ENCODE assay signal across 22 cellular contexts in genomic region chr1:23174383-23175110, GRCh38. TPM values are rescaled to one million over a fixed set of nuclear protein-coding genes. Genes with fewer than 3 reads are reported as not detected.
DNase-seq lines count a peak whose midpoint lies in the region; ATAC-seq, FAIRE-seq and TF ChIP-seq lines count a peak whose summit lies in the region.
"Had no signal": no experiment of that assay in that cellular context is flagged by ENCODE, and none has a peak within 500 bp of the region (broad histone marks: within the 10 kb centered on the region; RNA-seq: fewer than 3 reads in every experiment).

No MANE protein-coding gene starts in this region.

- DNase-seq in activated CD4-positive, alpha-beta memory T cell treated with anti-CD3 and anti-CD28 coated beads for 36 hours = no peak
- DNase-seq in activated CD4-positive, alpha-beta memory T cell treated with anti-CD3 and anti-CD28 coated beads, Interleukin-2, amount 10 ng/mL, durations not matched to agents 7 days and 5 days = no peak
- no peak for DNase-seq in GM12878 (ENCODE audit: low read depth, low spot score)
- no peak for DNase-seq in osteoblast (ENCODE audit: insufficient read length, low spot score, missing footprints)
- no peak for DNase-seq in NCI-H2029 (lab: John Stamatoyannopoulos, UW)
- DNase-seq in MV-4-11 (lab: John Stamatoyannopoulos, UW) = no peak
- DNase-seq: Calu3; CD8-positive, alpha-beta T cell; DMS53; MM.1S; NCI-H1105; NCI-H1694; NCI-H2107; NCI-H510A treated with DMSO at 0.1 percent for 48 hours; NCI-H774; SHP77 had no signal

- ATAC-seq in GM12878 (no peak), HG02763 (IDR thresholded peaks at IDR 0.05; ENCODE audit: unreplicated experiment) (no peak)
- ATAC-seq: CD8-positive, alpha-beta T cell had no signal

- H3K27ac Mint-ChIP-seq in activated CD4-positive, alpha-beta memory T cell treated with anti-CD3 and anti-CD28 coated beads for 36 hours = peak overlapping the region; percentile 16
- no peak overlapping the region for H3K27ac Mint-ChIP-seq in activated CD4-positive, alpha-beta memory T cell treated with anti-CD3 and anti-CD28 coated beads, Interleukin-2, amount 10 ng/mL, durations not matched to agents 7 days and 5 days
- H3K27ac Mint-ChIP-seq: CD8-positive, alpha-beta T cell had no signal

- POLR2A ChIA-PET in activated CD4-positive, alpha-beta memory T cell treated with anti-CD3 and anti-CD28 coated beads for 36 hours (lab: Charles Lee) = interaction anchor here (1.5 kb wide), 1 partner anchor 65 kb away, joined by 7 read pairs; no protein-coding TSS in a partner anchor
- POLR2A ChIA-PET in activated CD4-positive, alpha-beta memory T cell treated with anti-CD3 and anti-CD28 coated beads, Interleukin-2, amount 10 ng/mL, durations not matched to agents 7 days and 5 days (lab: Charles Lee) = interaction anchor here (0.7 to 1.6 kb wide), 5 partner anchors 27 to 154 kb away, joined by 3 to 4 read pairs (median 4); no protein-coding TSS in a partner anchor
- POLR2A ChIA-PET in GM12878 (lab: Charles Lee) = interaction anchor here (1.1 kb wide), 1 partner anchor 27 kb away, joined by 5 read pairs; no protein-coding TSS in a partner anchor

- H3K9me3 Mint-ChIP-seq in activated CD4-positive, alpha-beta memory T cell treated with anti-CD3 and anti-CD28 coated beads for 36 hours = no peaks in the 10 kb centered on the region
- H3K9me3 Mint-ChIP-seq in activated CD4-positive, alpha-beta memory T cell treated with anti-CD3 and anti-CD28 coated beads, Interleukin-2, amount 10 ng/mL, durations not matched to agents 7 days and 5 days = no peaks in the 10 kb centered on the region
- H3K9me3 Mint-ChIP-seq: CD8-positive, alpha-beta T cell had no signal

- no peak for FAIRE-seq in GM12878 (lab: Jason Lieb, UNC)
- FAIRE-seq: GM12892, H1 had no signal

- in situ Hi-C loops in GM12878 (cut with MboI) = no loop called here

- no peaks in the 10 kb centered on the region for H3K36me3 ChIP-seq in BLaER1 treated with 17β-estradiol and CSF1 and Interleukin-3, amounts not matched to agents 10 nM and 100 nM
- H3K36me3 ChIP-seq in GM12878 (ENCODE audit: control insufficient read depth in 2 of 2, insufficient read depth in 2 of 2, low read length in 1 of 2) = no peaks in the 10 kb centered on the region
- no peaks in the 10 kb centered on the region for H3K36me3 ChIP-seq in osteoblast (ENCODE audit: insufficient read depth, low read length)
- H3K36me3 ChIP-seq: BLaER1 had no signal

- no peak for TF ChIP-seq EP300 in GM12878 (IDR thresholded peaks at IDR 0.05; ENCODE audit: borderline replicate concordance in 1 of 2, control insufficient read depth in 1 of 2, low read depth in 2 of 2, low read length in 2 of 2)

- 53% methylated on average over 1 of the region's 1 CpG for WGBS in GM12878 (ENCODE audit: insufficient coverage, insufficient replicate concordance, low lambda C conversion rate, missing lambda C conversion rate)

- H3K27me3 ChIP-seq in BLaER1 treated with 17β-estradiol and CSF1 and Interleukin-3, amounts not matched to agents 10 nM and 100 nM = no peaks in the 10 kb centered on the region
- H3K27me3 ChIP-seq in GM12878 (replicated peaks in 1 of 2; ENCODE audit: control insufficient read depth in 2 of 2, insufficient read depth in 2 of 2, low read length in 1 of 2) (no peaks in the 10 kb centered on the region), osteoblast (ENCODE audit: insufficient read depth, low read length) (no peaks in the 10 kb centered on the region)
- H3K27me3 ChIP-seq: BLaER1 had no signal

- no peak overlapping the region for H3K9ac ChIP-seq in BLaER1 treated with 17β-estradiol and CSF1 and Interleukin-3, amounts not matched to agents 10 nM and 100 nM
- no peak overlapping the region for H3K9ac ChIP-seq in GM12878 (ENCODE audit: control insufficient read depth, insufficient read depth, low read length)
- H3K9ac ChIP-seq: BLaER1 had no signal

- no TSS peak for BruUV-seq in GM12878 (replicated peaks; lab: Mats Ljungman, UMichigan)

- CTCF ChIA-PET in activated CD4-positive, alpha-beta memory T cell treated with anti-CD3 and anti-CD28 coated beads for 36 hours (lab: Charles Lee) = interaction anchor here (1.6 to 3.2 kb wide), 2 partner anchors 10 to 75 kb away, joined by 7 to 32 read pairs; no protein-coding TSS in a partner anchor
- CTCF ChIA-PET in activated CD4-positive, alpha-beta memory T cell treated with anti-CD3 and anti-CD28 coated beads, Interleukin-2, amount 10 ng/mL, durations not matched to agents 7 days and 5 days (lab: Charles Lee) = interaction anchor here (4.4 to 14.5 kb wide), 2 partner anchors 9 to 74 kb away, joined by 34 to 393 read pairs; no protein-coding TSS in a partner anchor
- CTCF ChIA-PET in GM12878 (lab: Yijun Ruan, JAX) = interaction anchor here (1.2 to 22.0 kb wide), 3 partner anchors 10 to 80 kb away, joined by 4 to 961 read pairs (median 39); no protein-coding TSS in a partner anchor

- H3K4me2 ChIP-seq in BLaER1 treated with 17β-estradiol and CSF1 and Interleukin-3, amounts not matched to agents 10 nM and 100 nM = peak overlapping the region in 9 of 11 experiments; percentile 4 to 90 (median 27); a peak in 10 of 22 replicates
- peak overlapping the region; percentile 53; the same call in 1 of the 2 replicates for H3K4me2 ChIP-seq in GM12878 (ENCODE audit: control insufficient read depth, insufficient read depth)
- H3K4me2 ChIP-seq in osteoblast (ENCODE audit: insufficient read depth, low read length) = no peak overlapping the region
- H3K4me2 ChIP-seq: BLaER1 had no signal

- no peak for TF ChIP-seq POLR2A in GM12878 (IDR thresholded peaks at IDR 0.05; ENCODE audit: low read depth, low read length)

- TF ChIP-seq RAD21 in GM12878 (IDR thresholded peaks at IDR 0.05; ENCODE audit: insufficient read depth, low read depth, low read length) = no peak

- H2AFZ ChIP-seq in GM12878 (ENCODE audit: control insufficient read depth, low read depth, low read length) = peak overlapping the region; percentile 5
- H2AFZ ChIP-seq in osteoblast (ENCODE audit: low read length) = no peak overlapping the region

- RAD21 ChIA-PET in GM12878 (lab: Charles Lee; ENCODE audit: unreplicated experiment) = interaction anchor here (0.8 to 4.2 kb wide), 3 partner anchors 8 to 75 kb away, joined by 3 to 24 read pairs (median 13); no protein-coding TSS in a partner anchor

- peaks cover 58 to 96% (median 82%) of the 10 kb centered on the region in 10 experiments for H3K4me1 ChIP-seq in BLaER1 treated with 17β-estradiol and CSF1 and Interleukin-3, amounts not matched to agents 10 nM and 100 nM
- H3K4me1 ChIP-seq in GM12878 (ENCODE audit: control insufficient read depth, insufficient read depth, low read length) (peaks cover 24% of the 10 kb centered on the region), osteoblast (ENCODE audit: insufficient read depth, low read length) (peaks cover 12% of the 10 kb centered on the region)

- no peak overlapping the region for H3K4me3 ChIP-seq in BLaER1 treated with 17β-estradiol and CSF1 and Interleukin-3, amounts not matched to agents 10 nM and 100 nM
- H3K4me3 ChIP-seq in GM12878 = no peak overlapping the region
- peak overlapping the region; percentile 11 for H3K4me3 ChIP-seq in osteoblast (ENCODE audit: insufficient read depth, low read length)
- H3K4me3 ChIP-seq: BLaER1, SK-N-MC had no signal

- no peaks in the 10 kb centered on the region for H3K36me3 Mint-ChIP-seq in activated CD4-positive, alpha-beta memory T cell treated with anti-CD3 and anti-CD28 coated beads for 36 hours
- no peaks in the 10 kb centered on the region for H3K36me3 Mint-ChIP-seq in activated CD4-positive, alpha-beta memory T cell treated with anti-CD3 and anti-CD28 coated beads, Interleukin-2, amount 10 ng/mL, durations not matched to agents 7 days and 5 days (ENCODE audit: low read depth)
- H3K36me3 Mint-ChIP-seq: CD8-positive, alpha-beta T cell had no signal

- H3K9me3 ChIP-seq in BLaER1 treated with 17β-estradiol and CSF1 and Interleukin-3, amounts not matched to agents 10 nM and 100 nM (replicated peaks in 1 of 11) = no peaks in the 10 kb centered on the region
- no peaks in the 10 kb centered on the region for H3K9me3 ChIP-seq in GM12878 (replicated peaks; ENCODE audit: control insufficient read depth, insufficient read depth, low read length)
- H3K9me3 ChIP-seq in osteoblast (ENCODE audit: low read depth, low read length) = no peaks in the 10 kb centered on the region
- H3K9me3 ChIP-seq: BLaER1 had no signal

- H3K4me3 Mint-ChIP-seq in activated CD4-positive, alpha-beta memory T cell treated with anti-CD3 and anti-CD28 coated beads for 36 hours = no peak overlapping the region
- no peak overlapping the region for H3K4me3 Mint-ChIP-seq in activated CD4-positive, alpha-beta memory T cell treated with anti-CD3 and anti-CD28 coated beads, Interleukin-2, amount 10 ng/mL, durations not matched to agents 7 days and 5 days
- H3K4me3 Mint-ChIP-seq: CD8-positive, alpha-beta T cell had no signal

- SMC1A ChIA-PET in GM12878 (lab: Charles Lee; ENCODE audit: uncharacterized antibody, unreplicated experiment) = interaction anchor here (0.6 to 15.5 kb wide), 10 partner anchors 9 to 197 kb away, joined by 3 to 199 read pairs (median 3); no protein-coding TSS in a partner anchor

- H3K27ac ChIP-seq in BLaER1 treated with 17β-estradiol and CSF1 and Interleukin-3, amounts not matched to agents 10 nM and 100 nM = peak overlapping the region in 6 of 11 experiments; percentile 12 to 96 (median 22); a peak in 6 of 22 replicates
- H3K27ac ChIP-seq in GM12878 (ENCODE audit: control insufficient read depth, insufficient read depth) (no peak overlapping the region), osteoblast (ENCODE audit: low read depth, low read length) (no peak overlapping the region)
- H3K27ac ChIP-seq: BLaER1, SK-N-MC had no signal

- intact Hi-C loops in activated CD4-positive, alpha-beta memory T cell treated with anti-CD3 and anti-CD28 coated beads for 36 hours (cut with micrococcal nuclease) = no loop called here
- intact Hi-C loops in GM12878 (cut with micrococcal nuclease; ENCODE audit: unreplicated experiment) = no loop called here

- no peaks in the 10 kb centered on the region for H4K20me1 ChIP-seq in BLaER1 treated with 17β-estradiol and CSF1 and Interleukin-3, amounts not matched to agents 10 nM and 100 nM
- H4K20me1 ChIP-seq in GM12878 (ENCODE audit: control insufficient read depth, insufficient read depth) (no peaks in the 10 kb centered on the region), osteoblast (ENCODE audit: insufficient read depth, low read length) (no peaks in the 10 kb centered on the region)
- H4K20me1 ChIP-seq: BLaER1 had no signal

- TF ChIP-seq CTCF in GM12878 (IDR thresholded peaks at IDR 0.05 in 2 of 3, conservative IDR thresholded peaks at IDR 0.05 in 1 of 3; ENCODE audit: control insufficient read depth in 2 of 3, extremely low read depth in 1 of 3, insufficient read depth in 1 of 3, low read depth in 3 of 3, low read length in 3 of 3) = no peak
- TF ChIP-seq CTCF in osteoblast (IDR thresholded peaks at IDR 0.05; ENCODE audit: extremely low read depth, low read depth, low read length) = no peak

- H3K27me3 Mint-ChIP-seq in activated CD4-positive, alpha-beta memory T cell treated with anti-CD3 and anti-CD28 coated beads for 36 hours = peaks cover 16% of the 10 kb centered on the region
- H3K27me3 Mint-ChIP-seq in activated CD4-positive, alpha-beta memory T cell treated with anti-CD3 and anti-CD28 coated beads, Interleukin-2, amount 10 ng/mL, durations not matched to agents 7 days and 5 days = peaks cover 28% of the 10 kb centered on the region

- H3K79me2 ChIP-seq in GM12878 (ENCODE audit: control insufficient read depth, insufficient read depth, low read length) (no peaks in the 10 kb centered on the region), osteoblast (ENCODE audit: insufficient read depth, low read length) (peaks cover 2% of the 10 kb centered on the region)

- peaks cover 19% of the 10 kb centered on the region for H3K4me1 Mint-ChIP-seq in activated CD4-positive, alpha-beta memory T cell treated with anti-CD3 and anti-CD28 coated beads for 36 hours (ENCODE audit: low read depth)
- H3K4me1 Mint-ChIP-seq in activated CD4-positive, alpha-beta memory T cell treated with anti-CD3 and anti-CD28 coated beads, Interleukin-2, amount 10 ng/mL, durations not matched to agents 7 days and 5 days = peaks cover 24% of the 10 kb centered on the region

RNA-seq across cellular contexts. Expression of gene LUZP1, which starts 5.9 kb away (rescaled TPM):
- 10 to 100 TPM; 19.0 to 21.2 TPM for total RNA-seq in activated CD4-positive, alpha-beta memory T cell treated with anti-CD3 and anti-CD28 coated beads for 36 hours
- 10 to 100 TPM; 19.4 to 21.8 TPM for total RNA-seq in activated CD4-positive, alpha-beta memory T cell treated with anti-CD3 and anti-CD28 coated beads, Interleukin-2, amount 10 ng/mL, durations not matched to agents 7 days and 5 days
- 26.6 and 27.5 TPM in 2 replicates for total RNA-seq in GM12878 (2013; cell fraction: nucleolus; rRNA removed)
- total RNA-seq in GM12878 (2014; rRNA removed) (13.8 and 15.5 TPM in 2 replicates), GM12878 (2014; rRNA removed; fragmentation: Illumina TruSeq; extraction: Trizol) (17.1 and 17.5 TPM in 2 replicates), GM12878 (2021) (24.0 and 24.8 TPM in 2 replicates), osteoblast (29.5 and 30.0 TPM in 2 replicates)
- 4.1 TPM for polyA plus RNA-seq in GM12878 (2011; ENCODE audit: low read depth)
- polyA plus RNA-seq in GM12878 (2011; rRNA removed) (10.6 and 12.2 TPM in 2 replicates), GM12878 (2014; fragmentation: Illumina TruSeq; extraction: Trizol) (19.7 and 22.8 TPM in 2 replicates), GM12878 (2014; fragmentation: Nextera tagmentation; extraction: Ambion mirVana) (10 to 100 TPM; 11.3 to 17.1 TPM), GM12878 (2014; rRNA removed) (11.3 and 11.7 TPM in 2 replicates), GM12878 (2016; fragmentation: Nextera tagmentation; extraction: Ambion mirVana) (10 to 100 TPM; 27.1 to 28.2 TPM)
- 8.2 and 8.4 TPM in 2 replicates for polyA plus RNA-seq in GM12878 (2011; cell fraction: cytosol; rRNA removed)
- 15.0 and 17.1 TPM in 2 replicates for polyA plus RNA-seq in GM12878 (2011; cell fraction: nucleus; rRNA removed)
- polyA plus RNA-seq in GM12878 (2012) = 5.0 and 5.6 TPM in 2 replicates
- 18.1 and 18.9 TPM in 2 replicates for polyA minus RNA-seq in GM12878 (2011; rRNA and poly(A)+ RNA removed)
- 5.2 and 6.7 TPM in 2 replicates for polyA minus RNA-seq in GM12878 (2011; cell fraction: cytosol; rRNA and poly(A)+ RNA removed)
- 10.8 and 14.2 TPM in 2 replicates for polyA minus RNA-seq in GM12878 (2011; cell fraction: nucleus; rRNA and poly(A)+ RNA removed)

RNA-seq across cellular contexts. Expression of gene HTR1D, which starts 42.8 kb away (rescaled TPM):
- not detected for total RNA-seq in activated CD4-positive, alpha-beta memory T cell treated with anti-CD3 and anti-CD28 coated beads for 36 hours
- total RNA-seq in activated CD4-positive, alpha-beta memory T cell treated with anti-CD3 and anti-CD28 coated beads, Interleukin-2, amount 10 ng/mL, durations not matched to agents 7 days and 5 days = not detected
- total RNA-seq in GM12878 (2013; cell fraction: nucleolus; rRNA removed) = not detected in 2 replicates
- not detected in 2 replicates for total RNA-seq in GM12878 (2014; rRNA removed)
- not detected in 2 replicates for total RNA-seq in GM12878 (2014; rRNA removed; fragmentation: Illumina TruSeq; extraction: Trizol)
- total RNA-seq in GM12878 (2021) = not detected in 2 replicates
- polyA plus RNA-seq in GM12878 (2011; ENCODE audit: low read depth) = not detected
- polyA plus RNA-seq in GM12878 (2011; rRNA removed) = 0.04 and 0.07 TPM in 2 replicates
- polyA plus RNA-seq in GM12878 (2011; cell fraction: cytosol; rRNA removed) = 0.04 and 0.08 TPM in 2 replicates
- 0.04 TPM in 1 of 2 replicates, not detected in the other for polyA plus RNA-seq in GM12878 (2011; cell fraction: nucleus; rRNA removed)
- 0.03 TPM in 1 of 2 replicates, not detected in the other for polyA plus RNA-seq in GM12878 (2012)
- polyA plus RNA-seq in GM12878 (2014; fragmentation: Illumina TruSeq; extraction: Trizol) = not detected in 2 replicates
- not detected for polyA plus RNA-seq in GM12878 (2014; fragmentation: Nextera tagmentation; extraction: Ambion mirVana)
- not detected in 2 replicates for polyA plus RNA-seq in GM12878 (2014; rRNA removed)
- polyA plus RNA-seq in GM12878 (2016; fragmentation: Nextera tagmentation; extraction: Ambion mirVana) = not detected
- 0.26 TPM in 1 of 2 replicates, not detected in the other for polyA minus RNA-seq in GM12878 (2011; rRNA and poly(A)+ RNA removed)
- 0.52 and 0.53 TPM in 2 replicates for polyA minus RNA-seq in GM12878 (2011; cell fraction: cytosol; rRNA and poly(A)+ RNA removed)
- polyA minus RNA-seq in GM12878 (2011; cell fraction: nucleus; rRNA and poly(A)+ RNA removed) = not detected in 2 replicates
- under 0.01 TPM in 1 of 2 replicates, not detected in the other for total RNA-seq in osteoblast
- total RNA-seq: CD8-positive, alpha-beta T cell had no signal

Comparison
In these comparisons a context has a peak if more than half of its experiments do, and no peak if none do; other contexts are left out.
1. H3K27ac ChIP-seq: peak in BLaER1 treated with 17β-estradiol and CSF1 and Interleukin-3, amounts not matched to agents 10 nM and 100 nM (6 of 11); none in GM12878 (single experiment) and osteoblast (single experiment).